ENCODE assay signal across 20 cellular contexts in genomic region chr13:23411220-23411619, GRCh38. TPM values are rescaled to one million over a fixed set of nuclear protein-coding genes. Genes with fewer than 3 reads are reported as not detected.
DNase-seq lines count a peak whose midpoint lies in the region; ATAC-seq, FAIRE-seq and TF ChIP-seq lines count a peak whose summit lies in the region.
"Had no signal": no experiment of that assay in that cellular context is flagged by ENCODE, and none has a peak within 500 bp of the region (broad histone marks: within the 10 kb centered on the region; RNA-seq: fewer than 3 reads in every experiment).

No MANE protein-coding gene starts in this region.

- no peak overlapping the region for H4K91ac ChIP-seq in H1 (replicated peaks; ENCODE audit: insufficient read length, low read length)

- H2BK5ac ChIP-seq in H1 (ENCODE audit: low read depth, low read length) = no peak overlapping the region

- H3K4me1 ChIP-seq in cardiac muscle cell (ENCODE audit: low read depth) (peaks cover 24% of the 10 kb centered on the region), heart right ventricle (peaks cover 0 to 15% (median 0%) of the 10 kb centered on the region in 9 donors), H1 (replicated peaks in 1 of 4; ENCODE audit: control insufficient read depth in 3 of 4, insufficient read depth in 4 of 4, low read length in 3 of 4) (peaks cover 0 to 6% (median 4%) of the 10 kb centered on the region in 4 experiments; a peak in 3 of 7 replicates)
- H3K4me1 ChIP-seq: A549; BLaER1 treated with 17β-estradiol and CSF1 and Interleukin-3, amounts not matched to agents 10 nM and 100 nM; SJCRH30 had no signal

- H3K27me3 ChIP-seq in cardiac muscle cell (no peaks in the 10 kb centered on the region), heart right ventricle (no peaks in the 10 kb centered on the region), H1 (replicated peaks in 1 of 4; ENCODE audit: control insufficient read depth in 3 of 4, extremely low read depth in 1 of 4, insufficient read depth in 3 of 4, low read length in 3 of 4) (no peaks in the 10 kb centered on the region)
- H3K27me3 ChIP-seq: BLaER1 treated with 17β-estradiol and CSF1 and Interleukin-3, amounts not matched to agents 10 nM and 100 nM; MG63; SJCRH30 had no signal

- peak overlapping the region; percentile 0 for H3K4me3 ChIP-seq in cardiac muscle cell
- no peak overlapping the region for H3K4me3 ChIP-seq in heart right ventricle
- H3K4me3 ChIP-seq in H1 (ENCODE audit: extremely low read depth in 1 of 4, insufficient read depth in 2 of 4, low read depth in 3 of 4, low read length in 4 of 4) = no peak overlapping the region
- H3K4me3 ChIP-seq: A549; BLaER1 treated with 17β-estradiol and CSF1 and Interleukin-3, amounts not matched to agents 10 nM and 100 nM; MG63; SJCRH30 had no signal

- no peaks in the 10 kb centered on the region for H4K20me1 ChIP-seq in H1 (replicated peaks in 1 of 2; ENCODE audit: control insufficient read depth in 1 of 2, insufficient read depth in 2 of 2, low read length in 2 of 2)
- H4K20me1 ChIP-seq: BLaER1 treated with 17β-estradiol and CSF1 and Interleukin-3, amounts not matched to agents 10 nM and 100 nM had no signal

- peaks cover 82% of the 10 kb centered on the region for H3K36me3 Mint-ChIP-seq in nephron progenitor cell (ENCODE audit: low read depth)

- H2BK20ac ChIP-seq in H1 (ENCODE audit: low read length) = no peak overlapping the region

- TF ChIP-seq EP300 in H1 (IDR thresholded peaks at IDR 0.05; ENCODE audit: borderline replicate concordance in 1 of 2, low read depth in 2 of 2, low read length in 2 of 2) = no peak

- no peak overlapping the region for H3K4me2 ChIP-seq in H1 (ENCODE audit: insufficient read depth in 1 of 2, low read depth in 2 of 2, low read length in 2 of 2)
- H3K4me2 ChIP-seq: A549; BLaER1 treated with 17β-estradiol and CSF1 and Interleukin-3, amounts not matched to agents 10 nM and 100 nM had no signal

- H3K23me2 ChIP-seq in H1 (ENCODE audit: low read depth, low read length) = no peaks in the 10 kb centered on the region

- no peak overlapping the region for H2BK12ac ChIP-seq in H1 (ENCODE audit: low read depth, low read length)

- no peak overlapping the region for H2BK15ac ChIP-seq in H1 (ENCODE audit: low read length)

- H3K27ac ChIP-seq in cardiac muscle cell = peak overlapping the region; percentile 42
- H3K27ac ChIP-seq in heart right ventricle = peak overlapping the region in 1 of 10 donors; percentile 2
- no peak overlapping the region for H3K27ac ChIP-seq in H1 (ENCODE audit: low read depth, low read length)
- H3K27ac ChIP-seq: A549; BLaER1 treated with 17β-estradiol and CSF1 and Interleukin-3, amounts not matched to agents 10 nM and 100 nM; SJCRH30 had no signal

- H3K9me3 ChIP-seq in cardiac muscle cell (ENCODE audit: low read depth) (no peaks in the 10 kb centered on the region), heart right ventricle (no peaks in the 10 kb centered on the region), H1 (ENCODE audit: insufficient read depth in 2 of 2, low read depth in 1 of 2, low read length in 1 of 2) (no peaks in the 10 kb centered on the region)
- H3K9me3 ChIP-seq: A549; BLaER1 treated with 17β-estradiol and CSF1 and Interleukin-3, amounts not matched to agents 10 nM and 100 nM; MG63; SJCRH30 had no signal

- no peaks in the 10 kb centered on the region for H3K27me3 Mint-ChIP-seq in nephron progenitor cell (ENCODE audit: low read depth, poor library complexity)

- H2AFZ ChIP-seq in H1 (ENCODE audit: low read length) = no peak overlapping the region

- no peak overlapping the region for H2AK5ac ChIP-seq in H1 (ENCODE audit: low read depth, low read length)

- CTCF ChIA-PET in H1 (lab: Charles Lee; ENCODE audit: partially characterized antibody) = no interaction called here

- H3K27ac Mint-ChIP-seq in nephron progenitor cell = peak overlapping the region; percentile 22
- H3K27ac Mint-ChIP-seq: CD8-positive, alpha-beta memory T cell had no signal

- intact Hi-C loops in heart right ventricle (cut with DNase I) = no loop called here

- no peak for TF ChIP-seq CTCF in cardiac muscle cell (IDR thresholded peaks at IDR 0.05; ENCODE audit: low read depth, low read length)
- TF ChIP-seq CTCF in heart right ventricle (IDR thresholded peaks at IDR 0.05) = no peak
- no peak for TF ChIP-seq CTCF in H1 (IDR thresholded peaks at IDR 0.05; ENCODE audit: control extremely low read depth in 1 of 3, insufficient read depth in 1 of 3, low read depth in 1 of 3, low read length in 3 of 3)
- no peak for TF ChIP-seq CTCF in nephron progenitor cell (IDR thresholded peaks at IDR 0.05)

- H3K14ac ChIP-seq in H1 (ENCODE audit: insufficient read length) = no peak overlapping the region

- H3K9me3 Mint-ChIP-seq in nephron progenitor cell = peaks cover 27% of the 10 kb centered on the region
- H3K9me3 Mint-ChIP-seq: CD8-positive, alpha-beta memory T cell had no signal

- no peak overlapping the region for H4K5ac ChIP-seq in H1 (ENCODE audit: insufficient read length, low read depth, low read length)

- no peak for ATAC-seq in heart right ventricle
- ATAC-seq: A549, PC-3 had no signal

- peaks cover 0 to 10% of the 10 kb centered on the region in 2 experiments; a peak in 1 of 4 replicates for H3K79me2 ChIP-seq in H1 (ENCODE audit: control insufficient read depth in 1 of 2, insufficient read depth in 2 of 2, low read length in 2 of 2)

- DNase-seq in cardiac muscle cell (ENCODE audit: low read depth in 1 of 2, low spot score in 1 of 2) (no peak), heart right ventricle (no peak), H1 (ENCODE audit: low read depth in 1 of 2, low spot score in 2 of 2) (no peak), nephron progenitor cell (no peak), DMS 273 treated with DMSO at 0.1 percent for 48 hours (lab: John Stamatoyannopoulos, UW) (no peak), DMS153 treated with DMSO at 0.1 percent for 48 hours (lab: John Stamatoyannopoulos, UW; ENCODE audit: unreplicated experiment) (no peak)
- no peak for DNase-seq in stimulated activated CD8-positive, alpha-beta memory T cell treated with anti-CD3 and anti-CD28 coated beads, Interleukin-4, amount 100 ng/mL, for 48 hours
- DNase-seq: CD8-positive, alpha-beta memory T cell; EL; H7; IMR-90; MG63; NCI-H1092 treated with DMSO at 0.1 percent for 48 hours; NCI-H1694; NCI-H2107; NCI-H748 treated with DMSO at 0.1 percent for 48 hours; PC-3; SJCRH30 had no signal

- POLR2A ChIA-PET in H1 (lab: Charles Lee; ENCODE audit: partially characterized antibody) = no interaction called here

- no peak for TF ChIP-seq POLR2A in H1 (IDR thresholded peaks at IDR 0.05; ENCODE audit: control extremely low read depth in 1 of 2, low read depth in 2 of 2, low read length in 2 of 2)

- no peak overlapping the region for H3K56ac ChIP-seq in H1 (replicated peaks; ENCODE audit: insufficient read length, low read depth, low read length)

- 57 to 63% methylated on average over 4 of the region's 4 CpGs for WGBS in heart right ventricle, 2 donors
- 84% methylated on average over 4 of the region's 4 CpGs; no CpG with 5 or more reads in 1 of the 2 experiments for WGBS in H1 (ENCODE audit: extremely low coverage in 1 of 2, insufficient coverage in 1 of 2, insufficient read length in 1 of 2, insufficient replicate concordance in 2 of 2, low coverage in 1 of 2, low lambda C conversion rate in 2 of 2, missing lambda C conversion rate in 1 of 2), 2 experiments

- no peak overlapping the region for H3K9ac ChIP-seq in H1 (replicated peaks in 1 of 4; ENCODE audit: extremely low read depth in 1 of 4, low read depth in 3 of 4, low read length in 3 of 4)
- H3K9ac ChIP-seq: BLaER1 treated with 17β-estradiol and CSF1 and Interleukin-3, amounts not matched to agents 10 nM and 100 nM had no signal

- FAIRE-seq in H1 (lab: Jason Lieb, UNC) = peak; percentile 28
- FAIRE-seq: A549 had no signal

- H3K18ac ChIP-seq in H1 (ENCODE audit: extremely low read depth, low read length) = no peak overlapping the region

- TF ChIP-seq RAD21 in H1 (IDR thresholded peaks at IDR 0.05 in 1 of 2, conservative IDR thresholded peaks at IDR 0.05 in 1 of 2; ENCODE audit: low read depth in 2 of 2, low read length in 2 of 2) = no peak

- H3K36me3 ChIP-seq in cardiac muscle cell = no peaks in the 10 kb centered on the region
- H3K36me3 ChIP-seq in heart right ventricle = no peaks in the 10 kb centered on the region
- H3K36me3 ChIP-seq in H1 (ENCODE audit: control insufficient read depth in 2 of 4, insufficient read depth in 4 of 4, low read length in 3 of 4) = peaks cover 0 to 5% (median 0%) of the 10 kb centered on the region in 4 experiments; a peak in 1 of 8 replicates
- H3K36me3 ChIP-seq: BLaER1 treated with 17β-estradiol and CSF1 and Interleukin-3, amounts not matched to agents 10 nM and 100 nM; MG63 had no signal

- 0 out of 2 replicates have a peak, but pooled peaks cover 2% of the 10 kb centered on the region for H3K79me1 ChIP-seq in H1 (ENCODE audit: low read depth, low read length)

- no peak overlapping the region for H4K8ac ChIP-seq in H1 (ENCODE audit: extremely low read depth, insufficient read depth, low read length)

- H2BK120ac ChIP-seq in H1 (replicated peaks; ENCODE audit: low read depth, low read length) = no peak overlapping the region

- H3K4me3 Mint-ChIP-seq in nephron progenitor cell = no peak overlapping the region
- H3K4me3 Mint-ChIP-seq: CD8-positive, alpha-beta memory T cell had no signal

- H3K4ac ChIP-seq in H1 (replicated peaks; ENCODE audit: insufficient read length, low read depth, low read length) = peak overlapping the region; percentile 21

- no peak overlapping the region for H3K23ac ChIP-seq in H1 (ENCODE audit: insufficient read length)

- peaks cover 16% of the 10 kb centered on the region for H3K4me1 Mint-ChIP-seq in nephron progenitor cell

TF ChIP-seq in H1, 55 proteins besides CTCF, POLR2A, EP300 and RAD21:
- TF ChIP-seq BRCA1 (IDR thresholded peaks at IDR 0.05; ENCODE audit: low read depth, low read length) = no peak
- no peak for TF ChIP-seq JUN (IDR thresholded peaks at IDR 0.05; ENCODE audit: low read depth, low read length)

RNA-seq across cellular contexts. Expression of gene SACS, which starts 22.3 kb away (rescaled TPM):
- total RNA-seq in cardiac muscle cell = 21.8 and 34.9 TPM in 2 replicates
- polyA plus RNA-seq in cardiac muscle cell = 5.1 and 22.0 TPM in 2 replicates
- 10 to 100 TPM in 8 of 10 donors, 1 to 10 TPM in 2; 7.2 to 44.5 (median 22.6) TPM for total RNA-seq in heart right ventricle
- polyA plus RNA-seq in heart right ventricle = 1 to 10 TPM; 4.7 to 5.8 TPM
- 51.3 and 54.2 TPM in 2 replicates for total RNA-seq in H1 (2021; fragmentation: NEBNext Ultra II Directional; extraction: Animal tissue kit (Norgen Biotek cat#: 25700))
- polyA plus RNA-seq in H1 (2011; rRNA removed) = 11.0 and 17.4 TPM in 2 replicates
- polyA plus RNA-seq in H1 (2011; cell fraction: cytosol; rRNA removed) = 14.2 TPM
- polyA plus RNA-seq in H1 (2011; cell fraction: nucleus; rRNA removed) = 54.3 TPM
- polyA plus RNA-seq in H1 (2012, experiment 1 of 2) = 9.6 to 23.4 TPM (median 16.3 TPM) in 4 replicates
- 1.5 TPM for polyA plus RNA-seq in H1 (2012, experiment 2 of 2)
- polyA plus RNA-seq in H1 (2013, experiment 1 of 2) = 23.0 TPM
- polyA plus RNA-seq in H1 (2013, experiment 2 of 2) = 18.6 TPM
- polyA minus RNA-seq in H1 (2011; rRNA and poly(A)+ RNA removed) = 171 and 240 TPM in 2 replicates
- 50.0 TPM for polyA minus RNA-seq in H1 (2011; cell fraction: cytosol; rRNA and poly(A)+ RNA removed)
- 177 TPM for polyA minus RNA-seq in H1 (2011; cell fraction: nucleus; rRNA and poly(A)+ RNA removed)
